ENCODE assay signal across 21 cellular contexts in genomic region chr2:10269291-10269690, GRCh38. TPM values are rescaled to one million over a fixed set of nuclear protein-coding genes. Genes with fewer than 3 reads are reported as not detected.
DNase-seq lines count a peak whose midpoint lies in the region; ATAC-seq, FAIRE-seq and TF ChIP-seq lines count a peak whose summit lies in the region.
"Had no signal": no experiment of that assay in that cellular context is flagged by ENCODE, and none has a peak within 500 bp of the region (broad histone marks: within the 10 kb centered on the region; RNA-seq: fewer than 3 reads in every experiment).

No MANE protein-coding gene starts in this region.

- intact Hi-C loops in Right ventricle myocardium superior (cut with DNase I): no loop called here
- intact Hi-C loops in heart right ventricle (cut with DNase I): loop anchor here in 1 of 10 donors (10.0 kb wide), 1 partner anchor 146 kb away; no protein-coding TSS in a partner anchor
- intact Hi-C loops in kidney (cut with DNase I): no loop called here
- intact Hi-C loops in upper lobe of right lung (cut with DNase I): no loop called here

- no peaks in the 10 kb centered on the region for H3K9me3 Mint-ChIP-seq in osteocyte (ENCODE audit: unreplicated experiment)
- H3K9me3 Mint-ChIP-seq: HFFc6 had no signal

- H3K27me3 ChIP-seq in heart right ventricle (no peaks in the 10 kb centered on the region), upper lobe of right lung (no peaks in the 10 kb centered on the region)

- no peak overlapping the region for H3K27ac Mint-ChIP-seq in osteocyte (ENCODE audit: unreplicated experiment)
- H3K27ac Mint-ChIP-seq: CD4-positive, CD25-positive, alpha-beta regulatory T cell; HFFc6 had no signal

- no peak for FAIRE-seq in kidney (lab: Jason Lieb, UNC)
- FAIRE-seq: GM12891 had no signal

- H3K36me3 Mint-ChIP-seq in osteocyte (ENCODE audit: unreplicated experiment): no peaks in the 10 kb centered on the region
- H3K36me3 Mint-ChIP-seq: CD4-positive, CD25-positive, alpha-beta regulatory T cell had no signal

- H3K9ac ChIP-seq in kidney (ENCODE audit: low read length in 2 of 2): no peak overlapping the region

- H3K4me1 ChIP-seq in heart right ventricle (peaks cover 0 to 9% (median 0%) of the 10 kb centered on the region in 9 donors), kidney (ENCODE audit: control insufficient read depth in 1 of 2, insufficient read depth in 1 of 2, low read depth in 1 of 2, low read length in 2 of 2) (peaks cover 0 to 12% of the 10 kb centered on the region in 2 donors), upper lobe of right lung (peaks cover 14% of the 10 kb centered on the region)

- no peaks in the 10 kb centered on the region for H3K9me3 ChIP-seq in heart right ventricle
- no peaks in the 10 kb centered on the region for H3K9me3 ChIP-seq in kidney (ENCODE audit: control insufficient read depth in 1 of 2, low read length in 2 of 2)
- H3K9me3 ChIP-seq in upper lobe of right lung: no peaks in the 10 kb centered on the region

- H3K4me3 ChIP-seq in heart right ventricle (no peak overlapping the region), kidney (ENCODE audit: low read length in 2 of 2) (no peak overlapping the region), upper lobe of right lung (no peak overlapping the region), coronary artery (no peak overlapping the region)
- H3K4me3 ChIP-seq: PC-9 had no signal

- DNase-seq in Right ventricle myocardium superior (peak; percentile 26), heart right ventricle (no peak), kidney (peak; percentile 46), osteocyte (ENCODE audit: extremely low spot score, unreplicated experiment) (peak; percentile 73), upper lobe of right lung (peak; percentile 26), DMS 273 (lab: John Stamatoyannopoulos, UW; ENCODE audit: unreplicated experiment) (no peak), coronary artery (ENCODE audit: low spot score) (no peak)
- DNase-seq in NK-92 treated with Interleukin-12 subunit alpha and Interleukin-12 subunit beta, amount 100 ng/mL, for 24 hours (lab: John Stamatoyannopoulos, UW): no peak
- DNase-seq: AML-193; Calu3; CD4-positive, CD25-positive, alpha-beta regulatory T cell; DMS79; GOT3; HFFc6; Karpas-422; MM.1S; NCI-H1105; NCI-H187; NCI-H446; PC-9 had no signal

- TF ChIP-seq CTCF in heart right ventricle (IDR thresholded peaks at IDR 0.05) (no peak), kidney (IDR thresholded peaks at IDR 0.05; ENCODE audit: borderline replicate concordance, extremely low read depth, insufficient read depth) (no peak), osteocyte (IDR thresholded peaks at IDR 0.05) (no peak), upper lobe of right lung (IDR thresholded peaks at IDR 0.05) (no peak), coronary artery (IDR thresholded peaks at IDR 0.05) (no peak)

- H3K27ac ChIP-seq in heart right ventricle (no peak overlapping the region), kidney (ENCODE audit: low read depth in 2 of 2, low read length in 2 of 2) (no peak overlapping the region), upper lobe of right lung (peak overlapping the region; percentile 73), coronary artery (no peak overlapping the region)
- H3K27ac ChIP-seq: PC-9 had no signal

- H3K4me1 Mint-ChIP-seq in osteocyte (ENCODE audit: unreplicated experiment): peaks cover 24% of the 10 kb centered on the region

- 89% methylated on average over 8 of the region's 8 CpGs for WGBS in heart right ventricle, 2 donors

- no peaks in the 10 kb centered on the region for H3K27me3 Mint-ChIP-seq in osteocyte (ENCODE audit: unreplicated experiment)
- H3K27me3 Mint-ChIP-seq: CD4-positive, CD25-positive, alpha-beta regulatory T cell had no signal

- ATAC-seq in Right ventricle myocardium superior (ENCODE audit: poor library complexity) (no peak), heart right ventricle (no peak), upper lobe of right lung (no peak)

- H3K4me3 Mint-ChIP-seq in osteocyte (ENCODE audit: unreplicated experiment): no peak overlapping the region
- H3K4me3 Mint-ChIP-seq: HFFc6 had no signal

- H3K36me3 ChIP-seq in heart right ventricle (no peaks in the 10 kb centered on the region), kidney (ENCODE audit: control insufficient read depth in 1 of 2, insufficient read depth in 2 of 2, low read length in 2 of 2) (no peaks in the 10 kb centered on the region), upper lobe of right lung (no peaks in the 10 kb centered on the region)

RNA-seq across cellular contexts. Expression of gene HPCAL1, which starts 33.4 kb away (rescaled TPM):
- total RNA-seq in Right ventricle myocardium superior (34.3 TPM), heart right ventricle (10 to 100 TPM; 15.8 to 49.2 (median 22.8) TPM), kidney (47.3 TPM), osteocyte (56.8 and 57.8 TPM in 2 replicates), upper lobe of right lung (160 TPM)
- polyA plus RNA-seq in heart right ventricle (10 to 100 TPM; 31.8 to 46.4 TPM), kidney (ENCODE audit: insufficient read depth, low read depth, low replicate concordance) (121 TPM)

Comparison
In these comparisons a context has a peak if more than half of its experiments do, and no peak if none do; other contexts are left out.
1. DNase-seq: peak in Right ventricle myocardium superior (single experiment), kidney (single experiment), osteocyte (single experiment) and upper lobe of right lung (single experiment); none in heart right ventricle (0 of 2), DMS 273 (single experiment), coronary artery (single experiment) and NK-92 treated with Interleukin-12 subunit alpha and Interleukin-12 subunit beta, amount 100 ng/mL, for 24 hours (single experiment).